Comparison of ENCODE assay signal across 8 cellular contexts in genomic region chr17:29292992-29293889, GRCh38. TPM values are rescaled to one million over a fixed set of nuclear protein-coding genes. Genes with fewer than 3 reads are reported as not detected.
DNase-seq lines count a peak whose midpoint lies in the region; ATAC-seq and TF ChIP-seq lines count a peak whose summit lies in the region.

No MANE protein-coding gene starts in this region.

- H3K4me3 Mint-ChIP-seq in activated naive CD8-positive, alpha-beta T cell, result peak overlapping the region; percentile 100

- peak overlapping the region; percentile 99 for H3K27ac Mint-ChIP-seq in activated naive CD8-positive, alpha-beta T cell

- TF ChIP-seq POLR2A in ovary (IDR thresholded peaks at IDR 0.05), result no peak

- peak overlapping the region; percentile 95 for H3K9ac ChIP-seq in HUES6 (ENCODE audit: low read length)

- DNase-seq in NCI-H82 (lab: John Stamatoyannopoulos, UW) (peak; percentile 79), NCI-H82 treated with DMSO at 0.1 percent for 48 hours (lab: John Stamatoyannopoulos, UW; ENCODE audit: unreplicated experiment) (no peak), SK-MEL-5 (ENCODE audit: low read depth, low spot score) (peak; percentile 58), Right ventricle myocardium superior (peak; percentile 79), ovary (peak; percentile 47 to 78 (median 68)), tibial artery (peak; percentile 63 to 80)

- peaks cover 25% of the 10 kb centered on the region for H3K36me3 ChIP-seq in HUES6 (ENCODE audit: control insufficient read depth, insufficient read depth, low read length)
- no peaks in the 10 kb centered on the region for H3K36me3 ChIP-seq in ovary
- H3K36me3 ChIP-seq in tibial artery, result peaks cover 0 to 4% (median 0%) of the 10 kb centered on the region in 3 donors

- intact Hi-C loops in Right ventricle myocardium superior (cut with DNase I) (loop anchor here (5.0 kb wide), 1 partner anchor 146 kb away; no protein-coding TSS in a partner anchor), ovary (cut with DNase I) (loop anchor here in 3 of 4 donors (5.0 to 10.0 kb wide), 3 partner anchors 41 to 148 kb away; no protein-coding TSS in a partner anchor), tibial artery (cut with DNase I; ENCODE audit: low total_unique reads) (loop anchor here (2.0 to 10.0 kb wide), 4 partner anchors 41 to 958 kb away; partner anchors contain the start of genes IFT20 and TNFAIP1)

- no peaks in the 10 kb centered on the region for H3K27me3 Mint-ChIP-seq in activated naive CD8-positive, alpha-beta T cell

- no peaks in the 10 kb centered on the region for H3K9me3 Mint-ChIP-seq in activated naive CD8-positive, alpha-beta T cell (ENCODE audit: low read depth)

- no peak for TF ChIP-seq EP300 in ovary (IDR thresholded peaks at IDR 0.05)

- TF ChIP-seq CTCF in ovary (IDR thresholded peaks at IDR 0.05) (no peak), tibial artery (IDR thresholded peaks at IDR 0.05) (no peak)

- no peaks in the 10 kb centered on the region for H3K27me3 ChIP-seq in HUES6 (ENCODE audit: control insufficient read depth, insufficient read depth, low read length)
- no peaks in the 10 kb centered on the region for H3K27me3 ChIP-seq in ovary
- H3K27me3 ChIP-seq in tibial artery, result no peaks in the 10 kb centered on the region

- H3K27ac ChIP-seq in HUES6 (ENCODE audit: low read depth, low read length), result peak overlapping the region; percentile 99
- H3K27ac ChIP-seq in ovary, result peak overlapping the region; percentile 98
- H3K27ac ChIP-seq in tibial artery, result peak overlapping the region; percentile 93 to 96

- 0 out of 2 replicates have a peak, but pooled peaks cover 7% of the 10 kb centered on the region for H3K4me1 ChIP-seq in HUES6 (ENCODE audit: control insufficient read depth, insufficient read depth, low read length)
- peaks cover 2% of the 10 kb centered on the region for H3K4me1 ChIP-seq in ovary (ENCODE audit: insufficient read depth)
- H3K4me1 ChIP-seq in tibial artery, result peaks cover 0 to 46% (median 32%) of the 10 kb centered on the region in 4 donors

- WGBS in ovary, 3 donors, result 0 to 1% (median 0%) methylated on average over 50 to 54 of the region's 54 CpGs

- in situ Hi-C loops in SK-MEL-5 (cut with HindIII; ENCODE audit: low pct_unique_long_range_greater_than_20kb, low sequenced_read_pairs), result no loop called here

- H3K9me3 ChIP-seq in HUES6 (ENCODE audit: control insufficient read depth, insufficient read depth, low read depth, low read length) (no peaks in the 10 kb centered on the region), ovary (no peaks in the 10 kb centered on the region), tibial artery (no peaks in the 10 kb centered on the region)

- peaks cover 36% of the 10 kb centered on the region for H3K4me1 Mint-ChIP-seq in activated naive CD8-positive, alpha-beta T cell (ENCODE audit: low read depth)

- peaks cover 2% of the 10 kb centered on the region for H3K36me3 Mint-ChIP-seq in activated naive CD8-positive, alpha-beta T cell

- ATAC-seq in Right ventricle myocardium superior (ENCODE audit: poor library complexity), result peak; percentile 47

- H3K4me3 ChIP-seq in HUES6 (ENCODE audit: low read depth, low read length), result peak overlapping the region; percentile 97
- peak overlapping the region; percentile 53 for H3K4me3 ChIP-seq in ovary
- peak overlapping the region; percentile 89 to 97 for H3K4me3 ChIP-seq in tibial artery

RNA-seq across cellular contexts. Expression of gene NUFIP2, which starts 0.7 kb away (rescaled TPM):
- total RNA-seq in SK-MEL-5 (2014; rRNA removed; shearing (Covaris generic)), result 48.0 and 50.0 TPM in 2 replicates
- 18.6 and 23.9 TPM in 2 replicates for polyA plus RNA-seq in SK-MEL-5 (2015; cell fraction: cytosol; rRNA removed)
- polyA plus RNA-seq in SK-MEL-5 (2015; cell fraction: nucleus; rRNA removed), result 69.0 and 86.3 TPM in 2 replicates
- total RNA-seq in Right ventricle myocardium superior (38.4 TPM), ovary (10 to 100 TPM; 25.0 to 52.4 (median 37.9) TPM)
- polyA plus RNA-seq in ovary, result 10 to 100 TPM in 1 of 2 donors, 1 to 10 TPM in 1; 8.1 to 18.9 TPM

RNA-seq across cellular contexts. Expression of gene CRYBA1, which starts 46.6 kb away (rescaled TPM):
- not detected in 2 replicates for total RNA-seq in SK-MEL-5 (2014; rRNA removed; shearing (Covaris generic))
- not detected in 2 replicates for polyA plus RNA-seq in SK-MEL-5 (2015; cell fraction: cytosol; rRNA removed)
- not detected in 2 replicates for polyA plus RNA-seq in SK-MEL-5 (2015; cell fraction: nucleus; rRNA removed)
- not detected for total RNA-seq in Right ventricle myocardium superior
- total RNA-seq in ovary, result not detected
- polyA plus RNA-seq in ovary, result not detected
